In genomic region chr20:52763321-52763853, GRCh38 we compare ENCODE assay signal across 35 cellular contexts.
"Had no signal": no experiment of that assay in that cellular context is flagged by ENCODE, and none has a peak within 500 bp of the region (broad histone marks: within the 10 kb centered on the region; RNA-seq: fewer than 3 reads in every experiment).

No MANE protein-coding gene starts in this region.

- FAIRE-seq: astrocyte, TTC549 had no signal

- H3K27me3 ChIP-seq: adrenal gland, body of pancreas, brain microvascular endothelial cell, breast epithelium had no signal

- H3K4me1 ChIP-seq: body of pancreas, breast epithelium had no signal

- DNase-seq: activated CD4-positive, alpha-beta memory T cell treated with anti-CD3 and anti-CD28 coated beads, Interleukin-2, amount 10 ng/mL, durations not matched to agents 7 days and 5 days; activated CD4-positive, alpha-beta T cell treated with anti-CD3 and anti-CD28 coated beads for 1 hour; activated CD4-positive, alpha-beta T cell treated with anti-CD3 and anti-CD28 coated beads for 36 hours; activated CD4-positive, alpha-beta T cell treated with anti-CD3 and anti-CD28 coated beads for 48 hours; activated CD4-positive, alpha-beta T cell treated with anti-CD3 and anti-CD28 coated beads, Interleukin-2, amount 10 ng/mL, durations not matched to agents 7 days and 5 days; activated CD4-positive, alpha-beta T cell treated with anti-CD3 and anti-CD28 coated beads, Interleukin-2, amount 50 U/mL, for 48 hours; activated CD4-positive, CD25-positive, alpha-beta regulatory T cell; activated CD8-positive, alpha-beta memory T cell treated with anti-CD3 and anti-CD28 coated beads for 24 hours; activated CD8-positive, alpha-beta memory T cell treated with anti-CD3 and anti-CD28 coated beads, Interleukin-2, amount 10 ng/mL, durations not matched to agents 7 days and 5 days; activated CD8-positive, alpha-beta memory T cell treated with anti-CD3 and anti-CD28 coated beads, Interleukin-2, amount 50 U/mL, for 48 hours; activated CD8-positive, alpha-beta T cell treated with anti-CD3 and anti-CD28 coated beads, Interleukin-2, amount 10 ng/mL, durations not matched to agents 7 days and 5 days; activated effector memory CD4-positive, alpha-beta T cell treated with anti-CD3 and anti-CD28 coated beads, Interleukin-2, amount 50 U/mL, for 16 hours; activated gamma-delta T cell treated with Interleukin-2 at 50 U/mL for 16 hours; activated naive CD4-positive, alpha-beta T cell; activated naive CD4-positive, alpha-beta T cell treated with anti-CD3 and anti-CD28 coated beads for 36 hours; activated naive CD4-positive, alpha-beta T cell treated with anti-CD3 and anti-CD28 coated beads, Interleukin-2, amount 50 U/mL, for 16 hours; activated naive CD8-positive, alpha-beta T cell treated with anti-CD3 and anti-CD28 coated beads for 36 hours; activated T-cell treated with anti-CD3 and anti-CD28 coated beads, Interleukin-2, amount 50 U/mL, for 24 hours; activated T-cell treated with anti-CD3 and anti-CD28 coated beads, Interleukin-2, amount 50 U/mL, for 48 hours; adrenal gland; amniotic stem cell; aorta; body of pancreas; brain microvascular endothelial cell; central memory CD4-positive, alpha-beta T cell; T-helper 1 cell; T-helper 2 cell; T-helper 9 cell; WERI-Rb-1 had no signal

- ATAC-seq: activated CD4-positive, alpha-beta T cell treated with anti-CD3 and anti-CD28 coated beads for 36 hours; activated CD4-positive, CD25-positive, alpha-beta regulatory T cell treated with anti-CD3 and anti-CD28 coated beads, Interleukin-2, amount 50 U/mL, for 24 hours; activated CD8-positive, alpha-beta memory T cell treated with anti-CD3 and anti-CD28 coated beads, Interleukin-2, amount 10 ng/mL, durations not matched to agents 7 days and 5 days; activated CD8-positive, alpha-beta T cell treated with anti-CD3 and anti-CD28 coated beads, Interleukin-2, amount 10 ng/mL, durations not matched to agents 7 days and 5 days; activated naive CD4-positive, alpha-beta T cell treated with anti-CD3 and anti-CD28 coated beads, Interleukin-2, amount 50 U/mL, for 72 hours; body of pancreas; WTC11 had no signal

- H3K4me3 ChIP-seq: adrenal gland, body of pancreas, breast epithelium had no signal

- H3K36me3 ChIP-seq: adrenal gland, brain microvascular endothelial cell, breast epithelium, WERI-Rb-1 had no signal

- H3K9me3 ChIP-seq: adrenal gland, body of pancreas, breast epithelium had no signal

- H3K27ac ChIP-seq: body of pancreas, brain microvascular endothelial cell, breast epithelium, WERI-Rb-1 had no signal
